Comparison of ENCODE assay signal across 1 cellular context in the genomic region with DNA sequence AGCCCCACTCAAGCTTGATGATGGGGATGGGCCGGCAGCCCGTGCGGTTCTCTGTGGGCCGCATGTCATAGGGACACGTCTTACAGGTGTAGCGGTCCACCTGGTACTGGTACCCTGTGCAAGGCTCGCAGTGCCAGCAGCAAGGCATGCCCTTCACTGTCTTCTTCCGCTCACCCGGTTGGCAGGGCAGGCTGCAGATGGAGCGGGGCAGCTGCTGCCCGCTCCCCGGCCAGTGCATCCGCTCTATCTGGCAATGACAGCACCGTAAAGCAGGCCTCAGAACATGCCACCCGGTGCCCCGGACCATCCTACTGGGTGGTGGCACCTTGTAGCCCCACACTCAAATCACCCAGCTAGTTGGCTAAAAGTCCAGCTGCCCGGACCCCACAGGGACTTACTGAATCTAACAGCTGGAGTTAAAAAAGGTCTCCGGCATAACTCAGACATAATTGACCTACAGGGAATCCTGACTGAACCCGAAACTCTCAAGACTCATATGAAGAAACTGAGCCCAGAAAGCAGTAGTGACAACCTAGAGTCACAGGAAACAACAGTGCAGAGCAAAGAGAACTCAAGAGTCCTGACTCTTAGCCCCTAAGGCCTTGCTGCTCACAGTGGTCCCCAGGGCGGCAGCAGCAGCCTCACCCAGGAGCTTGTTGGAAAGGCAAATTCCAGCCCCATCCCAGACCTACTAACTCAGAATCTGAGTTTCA.
TF ChIP-seq lines count a peak whose summit lies in the region.

No MANE protein-coding gene starts in this region.

TF ChIP-seq in GM12878, 131 proteins besides CTCF, POLR2A, EP300 and RAD21 (continued from another document):
- TF ChIP-seq, protein P1, sequence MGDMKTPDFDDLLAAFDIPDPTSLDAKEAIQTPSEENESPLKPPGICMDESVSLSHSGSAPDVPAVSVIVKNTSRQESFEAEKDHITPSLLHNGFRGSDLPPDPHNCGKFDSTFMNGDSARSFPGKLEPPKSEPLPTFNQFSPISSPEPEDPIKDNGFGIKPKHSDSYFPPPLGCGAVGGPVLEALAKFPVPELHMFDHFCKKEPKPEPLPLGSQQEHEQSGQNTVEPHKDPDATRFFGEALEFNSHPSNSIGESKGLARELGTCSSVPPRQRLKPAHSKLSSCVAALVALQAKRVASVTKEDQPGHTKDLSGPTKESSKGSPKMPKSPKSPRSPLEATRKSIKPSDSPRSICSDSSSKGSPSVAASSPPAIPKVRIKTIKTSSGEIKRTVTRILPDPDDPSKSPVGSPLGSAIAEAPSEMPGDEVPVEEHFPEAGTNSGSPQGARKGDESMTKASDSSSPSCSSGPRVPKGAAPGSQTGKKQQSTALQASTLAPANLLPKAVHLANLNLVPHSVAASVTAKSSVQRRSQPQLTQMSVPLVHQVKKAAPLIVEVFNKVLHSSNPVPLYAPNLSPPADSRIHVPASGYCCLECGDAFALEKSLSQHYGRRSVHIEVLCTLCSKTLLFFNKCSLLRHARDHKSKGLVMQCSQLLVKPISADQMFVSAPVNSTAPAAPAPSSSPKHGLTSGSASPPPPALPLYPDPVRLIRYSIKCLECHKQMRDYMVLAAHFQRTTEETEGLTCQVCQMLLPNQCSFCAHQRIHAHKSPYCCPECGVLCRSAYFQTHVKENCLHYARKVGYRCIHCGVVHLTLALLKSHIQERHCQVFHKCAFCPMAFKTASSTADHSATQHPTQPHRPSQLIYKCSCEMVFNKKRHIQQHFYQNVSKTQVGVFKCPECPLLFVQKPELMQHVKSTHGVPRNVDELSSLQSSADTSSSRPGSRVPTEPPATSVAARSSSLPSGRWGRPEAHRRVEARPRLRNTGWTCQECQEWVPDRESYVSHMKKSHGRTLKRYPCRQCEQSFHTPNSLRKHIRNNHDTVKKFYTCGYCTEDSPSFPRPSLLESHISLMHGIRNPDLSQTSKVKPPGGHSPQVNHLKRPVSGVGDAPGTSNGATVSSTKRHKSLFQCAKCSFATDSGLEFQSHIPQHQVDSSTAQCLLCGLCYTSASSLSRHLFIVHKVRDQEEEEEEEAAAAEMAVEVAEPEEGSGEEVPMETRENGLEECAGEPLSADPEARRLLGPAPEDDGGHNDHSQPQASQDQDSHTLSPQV (IDR thresholded peaks at IDR 0.05), result no peak
